ENCODE assay signal across 23 cellular contexts in genomic region chr22:43227231-43227630, GRCh38. TPM values are rescaled to one million over a fixed set of nuclear protein-coding genes. Genes with fewer than 3 reads are reported as not detected.
A peak's percentile ranks its signal among the peaks of the same experiment; 100 is the strongest.
DNase-seq lines count a peak whose midpoint lies in the region; TF ChIP-seq lines count a peak whose summit lies in the region.
"Had no signal": no experiment of that assay in that cellular context is flagged by ENCODE, and none has a peak within 500 bp of the region (broad histone marks: within the 10 kb centered on the region; RNA-seq: fewer than 3 reads in every experiment).

No MANE protein-coding gene starts in this region.

- H2AFZ ChIP-seq in GM23248 = no peak overlapping the region

- no peaks in the 10 kb centered on the region for H4K20me1 ChIP-seq in GM23248 (ENCODE audit: insufficient read depth)

- H3K27ac ChIP-seq in mesendoderm (ENCODE audit: low read depth, low read length) (no peak overlapping the region), coronary artery (no peak overlapping the region), GM23248 (no peak overlapping the region)
- H3K27ac ChIP-seq: heart right ventricle had no signal

- H4K8ac ChIP-seq in mesendoderm (ENCODE audit: low read depth, low read length) = no peak overlapping the region

- H2BK120ac ChIP-seq in mesendoderm (ENCODE audit: low read depth, low read length) = no peak overlapping the region

- in situ Hi-C loops in GM23248 (cut with MboI) = no loop called here

- no CpG with 5 or more reads among the region's 17 CpGs for WGBS in mesendoderm (ENCODE audit: extremely low coverage, insufficient coverage, low lambda C conversion rate)
- WGBS in GM23248 (ENCODE audit: low coverage in 1 of 2, low lambda C conversion rate in 2 of 2, missing lambda C conversion rate in 2 of 2), 2 experiments = 27 to 28% methylated on average over 17 of the region's 17 CpGs

- H3K79me2 ChIP-seq in mesendoderm (ENCODE audit: control insufficient read depth, insufficient read depth, low read length) = no peaks in the 10 kb centered on the region
- H3K79me2 ChIP-seq in GM23248 (ENCODE audit: insufficient read depth) = no peaks in the 10 kb centered on the region

- no peak for TF ChIP-seq CTCF in coronary artery (IDR thresholded peaks at IDR 0.05)

- H3K18ac ChIP-seq in mesendoderm (ENCODE audit: low read length) = no peak overlapping the region

- no peak overlapping the region for H3K23ac ChIP-seq in mesendoderm (ENCODE audit: low read length)

- H3K9me3 ChIP-seq in GM23248 (ENCODE audit: low read depth) = no peaks in the 10 kb centered on the region
- H3K9me3 ChIP-seq: heart right ventricle had no signal

- H3K9ac ChIP-seq in mesendoderm (ENCODE audit: low read length) (no peak overlapping the region), GM23248 (no peak overlapping the region)

- H3K4me3 ChIP-seq in mesendoderm (ENCODE audit: low read length) = no peak overlapping the region
- no peak overlapping the region for H3K4me3 ChIP-seq in coronary artery
- no peak overlapping the region for H3K4me3 ChIP-seq in GM23248
- H3K4me3 ChIP-seq: heart right ventricle had no signal

- H3K27me3 ChIP-seq in mesendoderm (ENCODE audit: insufficient read depth, low read length, poor library complexity) (no peaks in the 10 kb centered on the region), GM23248 (replicated peaks; ENCODE audit: insufficient read depth) (peaks cover 18% of the 10 kb centered on the region; the same call in 1 of the 2 replicates)

- peak; percentile 51 for DNase-seq in AG08396 (ENCODE audit: low spot score)
- DNase-seq in DMS53 (lab: John Stamatoyannopoulos, UW) = peak; percentile 84
- DNase-seq in RPMI8226 = peak; percentile 47
- no peak for DNase-seq in mesendoderm
- DNase-seq in kidney glomerular epithelial cell (lab: John Stamatoyannopoulos, UW) = no peak
- DNase-seq in occipital lobe (lab: John Stamatoyannopoulos, UW) = no peak
- no peak for DNase-seq in coronary artery (ENCODE audit: low spot score)
- no peak for DNase-seq in GM23248
- DNase-seq: activated CD4-positive, alpha-beta T cell treated with anti-CD3 and anti-CD28 coated beads, Interleukin-2, amount 50 U/mL, for 4 hours; activated CD4-positive, CD25-positive, alpha-beta regulatory T cell; activated naive CD4-positive, alpha-beta T cell; activated naive CD8-positive, alpha-beta T cell treated with anti-CD3 and anti-CD28 coated beads, Interleukin-2, amount 50 U/mL, for 24 hours; Calu3; dermis blood vessel endothelial cell; endodermal cell; foreskin melanocyte; heart right ventricle; naive B cell; NCI-H510A treated with DMSO at 0.1 percent for 48 hours; OCI-M1; stimulated activated naive B cell treated with anti-CD40 and anti-IgM and Interleukin-4, amounts not matched to agents 10 μg/mL and 1 μg/mL and 100 μg/mL, for 72 hours; substantia nigra; trophoblast cell had no signal

- no peak overlapping the region for H3K4ac ChIP-seq in mesendoderm (ENCODE audit: low read depth, low read length)

- H3K4me2 ChIP-seq in mesendoderm (ENCODE audit: low read length) (no peak overlapping the region), GM23248 (ENCODE audit: unreplicated experiment) (no peak overlapping the region)

- H3K36me3 ChIP-seq in mesendoderm (ENCODE audit: control insufficient read depth, insufficient read depth, low read length) (no peaks in the 10 kb centered on the region), GM23248 (ENCODE audit: low read depth) (no peaks in the 10 kb centered on the region)
- H3K36me3 ChIP-seq: heart right ventricle had no signal

- no peak overlapping the region for H2BK15ac ChIP-seq in mesendoderm (replicated peaks; ENCODE audit: low read depth)

- peak overlapping the region; percentile 50 for H3K56ac ChIP-seq in mesendoderm (ENCODE audit: low read length)

- H3K79me1 ChIP-seq in mesendoderm (ENCODE audit: low read length) = no peaks in the 10 kb centered on the region

- H4K5ac ChIP-seq in mesendoderm (ENCODE audit: low read length) = no peak overlapping the region

- no peak overlapping the region for H2AK5ac ChIP-seq in mesendoderm (ENCODE audit: low read length)

- no peak overlapping the region for H2BK5ac ChIP-seq in mesendoderm (ENCODE audit: low read length)

- peaks cover 4% of the 10 kb centered on the region for H3K4me1 ChIP-seq in mesendoderm (ENCODE audit: control insufficient read depth, low read depth, low read length)
- no peaks in the 10 kb centered on the region for H3K4me1 ChIP-seq in GM23248 (ENCODE audit: insufficient read depth)

- no peaks in the 10 kb centered on the region for H3F3A ChIP-seq in GM23248 (ENCODE audit: insufficient read depth)

- no peaks in the 10 kb centered on the region for H3K9me2 ChIP-seq in GM23248 (ENCODE audit: insufficient read depth)

RNA-seq across cellular contexts. Expression of gene TTLL12, which starts 40.3 kb away (rescaled TPM):
- 58.0 TPM for polyA plus RNA-seq in mesendoderm (2013, experiment 1 of 2)
- polyA plus RNA-seq in mesendoderm (2013, experiment 2 of 2) = 56.8 TPM
- 31.4 TPM for total RNA-seq in occipital lobe
- 42.8 and 43.9 TPM in 2 replicates for total RNA-seq in GM23248 (2014; rRNA removed; shearing (Covaris generic))
- polyA plus RNA-seq in GM23248 (2016; fragmentation: Nextera tagmentation; extraction: Ambion mirVana) = 28.1 and 29.5 TPM in 2 replicates

Comparison
In these comparisons a context has a peak if more than half of its experiments do, and no peak if none do; other contexts are left out.
1. DNase-seq: peak in AG08396 (single experiment), DMS53 (single experiment) and RPMI8226 (single experiment); none in mesendoderm (single experiment), kidney glomerular epithelial cell (single experiment), occipital lobe (single experiment), coronary artery (single experiment) and GM23248 (single experiment).